32 cellular contexts compared by ENCODE assay signal in the genomic region with DNA sequence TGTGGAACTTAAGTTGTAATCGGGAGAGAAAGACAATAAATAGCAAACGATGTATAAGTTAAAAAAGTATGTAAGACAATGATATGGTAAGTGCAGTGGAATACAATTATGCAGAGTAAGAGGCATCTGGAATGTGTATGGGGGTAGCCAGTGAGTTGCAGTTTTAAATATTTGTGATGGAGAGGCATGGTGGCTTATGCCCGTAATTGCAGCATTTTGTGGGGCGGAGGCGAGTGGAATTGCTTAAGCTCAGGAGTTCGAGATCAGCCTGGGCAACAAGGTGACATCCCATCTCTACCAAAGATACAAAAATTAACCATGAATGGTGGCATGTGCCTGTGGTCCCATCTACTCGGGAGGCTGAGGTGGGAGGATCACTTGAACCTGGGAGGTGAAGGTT.
"Had no signal": no experiment of that assay in that cellular context is flagged by ENCODE, and none has a peak within 500 bp of the region (broad histone marks: within the 10 kb centered on the region; RNA-seq: fewer than 3 reads in every experiment).

No MANE protein-coding gene starts in this region.

- ATAC-seq: activated naive CD4-positive, alpha-beta T cell treated with anti-CD3 and anti-CD28 coated beads, Interleukin-2, amount 50 U/mL, for 72 hours; activated naive CD8-positive, alpha-beta T cell treated with anti-CD3 and anti-CD28 coated beads, Interleukin-2, amount 50 U/mL, for 24 hours; activated T-cell treated with anti-CD3 and anti-CD28 coated beads, Interleukin-2, amount 50 U/mL, for 4 hours; activated T-cell treated with anti-CD3 and anti-CD28 coated beads, Interleukin-2, amount 50 U/mL, for 72 hours; activated T-helper 17 cell treated with anti-CD3 and anti-CD28 coated beads, Interleukin-2, amount 50 U/mL, for 72 hours; body of pancreas had no signal

- H3K27ac ChIP-seq: adrenal gland, ascending aorta, body of pancreas, brain microvascular endothelial cell, breast epithelium, cardiac muscle cell had no signal

- H3K27me3 ChIP-seq: adrenal gland, ascending aorta, body of pancreas, brain microvascular endothelial cell, breast epithelium, cardiac muscle cell had no signal

- H3K4me1 ChIP-seq: adrenal gland, ascending aorta, body of pancreas, breast epithelium had no signal

- DNase-seq: activated effector memory CD4-positive, alpha-beta T cell treated with anti-CD3 and anti-CD28 coated beads, Interleukin-2, amount 50 U/mL, for 16 hours; activated effector memory CD4-positive, alpha-beta T cell treated with Interleukin-2 at 50 U/mL for 16 hours; activated gamma-delta T cell; activated gamma-delta T cell treated with Interleukin-2 at 50 U/mL for 16 hours; activated naive CD4-positive, alpha-beta T cell; activated naive CD4-positive, alpha-beta T cell treated with anti-CD3 and anti-CD28 coated beads for 36 hours; activated naive CD4-positive, alpha-beta T cell treated with anti-CD3 and anti-CD28 coated beads, Interleukin-2, amount 10 ng/mL, durations not matched to agents 7 days and 5 days; activated naive CD4-positive, alpha-beta T cell treated with anti-CD3 and anti-CD28 coated beads, Interleukin-2, amount 50 U/mL, for 16 hours; activated naive CD4-positive, alpha-beta T cell treated with Interleukin-2 at 50 U/mL for 16 hours; activated naive CD8-positive, alpha-beta T cell treated with anti-CD3 and anti-CD28 coated beads for 36 hours; activated naive CD8-positive, alpha-beta T cell treated with anti-CD3 and anti-CD28 coated beads, Interleukin-2, amount 10 ng/mL, durations not matched to agents 7 days and 5 days; activated naive CD8-positive, alpha-beta T cell treated with anti-CD3 and anti-CD28 coated beads, Interleukin-2, amount 50 U/mL, for 24 hours; activated T-cell treated with anti-CD3 and anti-CD28 coated beads, Interleukin-2, amount 50 U/mL, for 1 hour; activated T-cell treated with anti-CD3 and anti-CD28 coated beads, Interleukin-2, amount 50 U/mL, for 24 hours; activated T-cell treated with anti-CD3 and anti-CD28 coated beads, Interleukin-2, amount 50 U/mL, for 4 hours; activated T-cell treated with anti-CD3 and anti-CD28 coated beads, Interleukin-2, amount 50 U/mL, for 48 hours; activated T-cell treated with anti-CD3 and anti-CD28 coated beads, Interleukin-2, amount 50 U/mL, for 72 hours; adrenal gland; amniotic stem cell; amygdala; anterior cingulate cortex; aorta; body of pancreas; brain microvascular endothelial cell; caudate nucleus; central memory CD4-positive, alpha-beta T cell; cerebellar nuclear complex had no signal

- H3K9me3 ChIP-seq: adrenal gland, ascending aorta, body of pancreas had no signal

- H3K36me3 ChIP-seq: adrenal gland, ascending aorta, brain microvascular endothelial cell, breast epithelium, cardiac muscle cell had no signal

- H3K4me3 ChIP-seq: adrenal gland, ascending aorta, body of pancreas, breast epithelium, cardiac muscle cell had no signal
